ENCODE assay signal across 1 cellular context in genomic region chr3:159721324-159721723, GRCh38.
TF ChIP-seq lines count a peak whose summit lies in the region.

No MANE protein-coding gene starts in this region.

TF ChIP-seq in SK-N-SH, 30 proteins besides CTCF, POLR2A, EP300 and RAD21 (continued from another document):
- no peak for TF ChIP-seq USF2 (IDR thresholded peaks at IDR 0.05; ENCODE audit: borderline replicate concordance, low read depth, low read length)
- TF ChIP-seq FOXJ3 (CRISPR knock-in tag; IDR thresholded peaks at IDR 0.05): no peak
- no peak for TF ChIP-seq JUND (IDR thresholded peaks at IDR 0.05)
- TF ChIP-seq CHD2 (IDR thresholded peaks at IDR 0.05; ENCODE audit: low read length, partially characterized antibody): no peak
- TF ChIP-seq FOXM1 (IDR thresholded peaks at IDR 0.05; ENCODE audit: low read depth): no peak
- no peak for TF ChIP-seq TAF1 (IDR thresholded peaks at IDR 0.05; ENCODE audit: borderline replicate concordance, low read depth, low read length)
- TF ChIP-seq GATA2 (CRISPR knock-in tag; IDR thresholded peaks at IDR 0.05): no peak
- TF ChIP-seq MEF2A (IDR thresholded peaks at IDR 0.05; ENCODE audit: borderline replicate concordance, low read depth): no peak
- no peak for TF ChIP-seq REST (IDR thresholded peaks at IDR 0.05; ENCODE audit: low read depth, low read length)
- TF ChIP-seq RCOR1 (IDR thresholded peaks at IDR 0.05; ENCODE audit: low read length): no peak
